Comparison of ENCODE assay signal across 8 cellular contexts in the genomic region with DNA sequence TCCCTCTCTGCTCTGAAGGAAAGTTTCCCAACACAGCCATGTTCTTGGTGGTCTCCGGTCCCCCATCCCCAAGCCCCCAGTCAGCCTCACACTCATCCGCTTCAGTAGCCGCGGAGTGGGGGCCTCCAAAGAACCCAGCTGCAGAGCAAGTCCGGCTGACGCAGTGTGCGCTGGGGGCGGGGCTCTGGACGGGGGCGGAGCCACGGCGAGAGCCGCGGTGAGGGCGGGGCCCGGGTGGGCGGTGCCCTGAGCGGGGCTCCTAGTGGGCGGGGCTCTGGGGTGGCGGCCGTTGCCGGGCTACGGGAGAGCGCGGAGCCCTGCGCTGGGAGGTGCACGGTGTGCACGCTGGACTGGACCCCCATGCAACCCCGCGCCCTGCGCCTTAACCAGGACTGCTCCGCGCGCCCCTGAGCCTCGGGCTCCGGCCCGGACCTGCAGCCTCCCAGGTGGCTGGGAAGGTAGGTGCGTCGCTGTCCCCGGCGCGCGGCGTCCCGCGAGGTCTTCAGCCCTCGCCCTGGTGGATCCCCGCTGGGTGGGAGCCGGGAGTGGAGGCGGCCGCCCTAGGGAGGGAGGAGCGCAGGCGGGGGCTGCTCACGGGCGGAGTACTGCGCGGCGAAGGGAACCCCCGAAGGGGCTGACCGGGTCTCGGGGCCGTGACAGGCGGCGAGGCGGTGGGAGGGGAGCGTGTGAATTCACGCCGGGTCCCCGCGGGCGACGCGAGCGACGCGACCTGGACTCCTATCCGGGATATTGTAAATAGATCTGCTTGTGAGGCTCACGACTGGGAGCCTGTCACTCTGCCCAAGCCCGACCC. TPM values are rescaled to one million over a fixed set of nuclear protein-coding genes. Genes with fewer than 3 reads are reported as not detected.
DNase-seq lines count a peak whose midpoint lies in the region; ATAC-seq, FAIRE-seq and TF ChIP-seq lines count a peak whose summit lies in the region.

No MANE protein-coding gene starts in this region.

- peak; percentile 94 for DNase-seq in DMS53 (lab: John Stamatoyannopoulos, UW)
- peak; percentile 81 to 89 for DNase-seq in SHP77 (lab: John Stamatoyannopoulos, UW)
- peak; percentile 85 for DNase-seq in activated gamma-delta T cell treated with anti-CD3 and anti-CD28 coated beads, Interleukin-2, amount 50 U/mL, for 16 hours (ENCODE audit: low read depth)
- DNase-seq in frontal cortex (ENCODE audit: low spot score in 2 of 2): peak; percentile 83 to 90

- peak; percentile 83 for ATAC-seq in GM21529 (IDR thresholded peaks at IDR 0.05; ENCODE audit: unreplicated experiment)

- H3K27ac Mint-ChIP-seq in IgD-negative memory B cell: peak overlapping the region in 1 of 3 donors; percentile 54

- H3K9ac ChIP-seq in subcutaneous abdominal adipose tissue (ENCODE audit: low read length in 5 of 5): peak overlapping the region in 4 of 5 donors; percentile 54 to 72 (median 59)

- TF ChIP-seq CTCF in neutrophil (IDR thresholded peaks at IDR 0.05): no peak

- H3K27ac ChIP-seq in neutrophil (peak overlapping the region; percentile 70), subcutaneous abdominal adipose tissue (ENCODE audit: low read depth, low read length) (peak overlapping the region; percentile 50)

- peaks cover 35% of the 10 kb centered on the region for H3K27me3 Mint-ChIP-seq in IgD-negative memory B cell

- no peak for FAIRE-seq in frontal cortex (lab: Jason Lieb, UNC)

- H3K4me3 Mint-ChIP-seq in IgD-negative memory B cell: peak overlapping the region; percentile 78 to 91 (median 86)

- peaks cover 25% of the 10 kb centered on the region for H3K27me3 ChIP-seq in neutrophil
- peaks cover 0 to 12% (median 2%) of the 10 kb centered on the region in 5 donors for H3K27me3 ChIP-seq in subcutaneous abdominal adipose tissue (ENCODE audit: control insufficient read depth in 5 of 5, insufficient read depth in 4 of 5, low read length in 5 of 5)

- no peaks in the 10 kb centered on the region for H3K9me3 ChIP-seq in neutrophil
- no peaks in the 10 kb centered on the region for H3K9me3 ChIP-seq in subcutaneous abdominal adipose tissue (ENCODE audit: control insufficient read depth in 5 of 5, low read length in 5 of 5)

- H3K4me3 ChIP-seq in neutrophil (ENCODE audit: low read depth in 1 of 2, low read length in 1 of 2): peak overlapping the region; percentile 69 to 98
- H3K4me3 ChIP-seq in subcutaneous abdominal adipose tissue (ENCODE audit: low read depth in 1 of 5, low read length in 5 of 5): peak overlapping the region; percentile 80 to 94 (median 89)

- H3K4me1 ChIP-seq in neutrophil (ENCODE audit: control insufficient read depth in 1 of 2, insufficient read depth in 1 of 2, low read depth in 1 of 2, low read length in 1 of 2) (peaks cover 19 to 20% of the 10 kb centered on the region in 2 experiments), subcutaneous abdominal adipose tissue (ENCODE audit: control insufficient read depth in 5 of 5, insufficient read depth in 5 of 5, low read length in 5 of 5) (peaks cover 0 to 20% (median 16%) of the 10 kb centered on the region in 5 donors)

- H3K4me1 Mint-ChIP-seq in IgD-negative memory B cell: peaks cover 10 to 11% (median 10%) of the 10 kb centered on the region in 3 donors

- peaks cover 0 to 3% (median 0%) of the 10 kb centered on the region in 3 donors for H3K9me3 Mint-ChIP-seq in IgD-negative memory B cell

- no peaks in the 10 kb centered on the region for H3K36me3 Mint-ChIP-seq in IgD-negative memory B cell

- H3K36me3 ChIP-seq in neutrophil (no peaks in the 10 kb centered on the region), subcutaneous abdominal adipose tissue (ENCODE audit: control insufficient read depth in 5 of 5, insufficient read depth in 5 of 5, low read length in 5 of 5) (no peaks in the 10 kb centered on the region)

RNA-seq across cellular contexts. Expression of a gene that starts 9.1 kb away (rescaled TPM):
- 0.29 TPM for polyA plus RNA-seq in IgD-negative memory B cell
- total RNA-seq in frontal cortex: 10.2 TPM

Comparison
In these comparisons a context has a peak if more than half of its experiments do, and no peak if none do; other contexts are left out.
1. Peak in every context shown above with its lines: DNase-seq, ATAC-seq, H3K4me3 ChIP-seq and H3K27ac ChIP-seq.